In the genomic region with DNA sequence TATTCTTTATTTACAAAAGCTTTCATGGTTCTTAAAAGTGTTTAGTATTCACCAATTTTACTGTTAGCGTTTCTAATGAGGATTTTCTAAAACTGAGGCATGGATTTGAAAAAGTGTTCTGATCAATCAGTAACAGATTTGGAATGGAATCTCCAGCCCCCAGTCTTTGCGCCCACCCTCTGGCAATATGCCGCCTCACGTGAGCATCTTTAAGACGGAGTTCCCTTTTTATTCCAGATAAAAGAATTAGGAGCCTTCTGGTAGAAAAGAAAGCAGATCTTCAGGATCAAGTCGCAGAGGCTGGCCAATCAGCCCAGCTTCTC, we compare ENCODE assay signal across 9 cellular contexts. TPM values are rescaled to one million over a fixed set of nuclear protein-coding genes. Genes with fewer than 3 reads are reported as not detected.
DNase-seq lines count a peak whose midpoint lies in the region; ATAC-seq and TF ChIP-seq lines count a peak whose summit lies in the region.
"Had no signal": no experiment of that assay in that cellular context is flagged by ENCODE, and none has a peak within 500 bp of the region (broad histone marks: within the 10 kb centered on the region; RNA-seq: fewer than 3 reads in every experiment).

No MANE protein-coding gene starts in this region.

- intact Hi-C loops in Calu3 (cut with micrococcal nuclease; ENCODE audit: unreplicated experiment), result no loop called here
- intact Hi-C loops in Panc1 (cut with micrococcal nuclease; ENCODE audit: unreplicated experiment), result no loop called here

- peaks cover 6% of the 10 kb centered on the region for H3K79me2 ChIP-seq in fibroblast of lung (ENCODE audit: control insufficient read depth, insufficient read depth, low read length)

- H3K9me3 ChIP-seq in Panc1 (ENCODE audit: control insufficient read depth, insufficient read depth, low read depth, low read length), result no peaks in the 10 kb centered on the region
- no peaks in the 10 kb centered on the region for H3K9me3 ChIP-seq in fibroblast of lung (ENCODE audit: control insufficient read depth, insufficient read depth, low read depth, low read length)

- TF ChIP-seq CTCF in Calu3 (IDR thresholded peaks at IDR 0.05; ENCODE audit: unreplicated experiment), result no peak
- no peak for TF ChIP-seq CTCF in Panc1 (IDR thresholded peaks at IDR 0.05)
- TF ChIP-seq CTCF in fibroblast of lung (conservative IDR thresholded peaks at IDR 0.05 in 1 of 2, IDR thresholded peaks at IDR 0.05 in 1 of 2; ENCODE audit: low read depth in 1 of 2, low read length in 2 of 2), result no peak
- TF ChIP-seq CTCF in progenitor cell of endocrine pancreas (IDR thresholded peaks at IDR 0.05; ENCODE audit: unreplicated experiment), result no peak

- H3K4me3 ChIP-seq in Panc1 (ENCODE audit: low read depth in 2 of 2, low read length in 2 of 2), result peak overlapping the region; percentile 72 to 79
- H3K4me3 ChIP-seq in fibroblast of lung (replicated peaks in 1 of 4; ENCODE audit: control extremely low read depth in 1 of 4, insufficient read depth in 1 of 4, low read depth in 3 of 4, low read length in 4 of 4), result peak overlapping the region; percentile 56 to 83 (median 72)

- H3K36me3 ChIP-seq in Panc1 (ENCODE audit: control insufficient read depth, insufficient read depth, low read length), result peaks cover 2% of the 10 kb centered on the region; the same call in 1 of the 2 replicates
- H3K36me3 ChIP-seq in fibroblast of lung (ENCODE audit: control insufficient read depth, insufficient read depth, low read length), result no peaks in the 10 kb centered on the region

- H3K27ac Mint-ChIP-seq in Calu3 (ENCODE audit: unreplicated experiment) (no peak overlapping the region), progenitor cell of endocrine pancreas (peak overlapping the region; percentile 97)

- no peaks in the 10 kb centered on the region for H3K9me3 Mint-ChIP-seq in Calu3 (ENCODE audit: low read depth, unreplicated experiment)
- no peaks in the 10 kb centered on the region for H3K9me3 Mint-ChIP-seq in progenitor cell of endocrine pancreas (ENCODE audit: low read depth)

- no peak for ATAC-seq in Panc1
- no peak for ATAC-seq in HG03520 (IDR thresholded peaks at IDR 0.05; ENCODE audit: unreplicated experiment)

- CTCF ChIA-PET in Calu3 (lab: Charles Lee), result interaction anchor here (0.7 to 1.8 kb wide), 3 partner anchors 10 to 925 kb away, joined by 3 to 5 read pairs (median 3); no protein-coding TSS in a partner anchor
- CTCF ChIA-PET in Panc1 (lab: Charles Lee), result interaction anchor here (1.2 kb wide), 1 partner anchor 28 kb away, joined by 8 read pairs; no protein-coding TSS in a partner anchor

- peaks cover 30% of the 10 kb centered on the region for H3K4me1 ChIP-seq in Panc1 (ENCODE audit: control insufficient read depth, insufficient read depth, low read length)
- H3K4me1 ChIP-seq in fibroblast of lung (ENCODE audit: control insufficient read depth, extremely low read depth, insufficient read depth, low read length), result peaks cover 4% of the 10 kb centered on the region

- BruUV-seq in Calu3 (replicated peaks; lab: Mats Ljungman, UMichigan) (TSS peak; percentile 36), Panc1 (replicated peaks; lab: Mats Ljungman, UMichigan) (TSS peak; percentile 76)

- peak overlapping the region; percentile 81 for H3K4me3 Mint-ChIP-seq in Calu3 (ENCODE audit: low read depth, unreplicated experiment)
- H3K4me3 Mint-ChIP-seq in progenitor cell of endocrine pancreas (ENCODE audit: low read depth), result peak overlapping the region; percentile 98

- H3K9ac ChIP-seq in fibroblast of lung (ENCODE audit: insufficient read depth, low read length), result no peak overlapping the region

- H3K27me3 ChIP-seq in Panc1 (ENCODE audit: control insufficient read depth, insufficient read depth, low read length) (no peaks in the 10 kb centered on the region), fibroblast of lung (ENCODE audit: control insufficient read depth, insufficient read depth, low read length) (no peaks in the 10 kb centered on the region)

- H2AFZ ChIP-seq in fibroblast of lung (ENCODE audit: low read length), result no peak overlapping the region

- H3K27ac ChIP-seq in Panc1 (ENCODE audit: low read length) (peak overlapping the region; percentile 65), fibroblast of lung (ENCODE audit: insufficient read depth, low read length) (peak overlapping the region; percentile 64)

- H3K4me2 ChIP-seq in fibroblast of lung (ENCODE audit: extremely low read depth, insufficient read depth, low read length), result peak overlapping the region; percentile 82

- H3K4me1 Mint-ChIP-seq in Calu3 (ENCODE audit: low read depth, unreplicated experiment), result peaks cover 37% of the 10 kb centered on the region
- peaks cover 24% of the 10 kb centered on the region for H3K4me1 Mint-ChIP-seq in progenitor cell of endocrine pancreas (ENCODE audit: low read depth)

- H3K36me3 Mint-ChIP-seq in Calu3 (ENCODE audit: insufficient read depth, unreplicated experiment), result peaks cover 41% of the 10 kb centered on the region
- peaks cover under 1% of the 10 kb centered on the region for H3K36me3 Mint-ChIP-seq in progenitor cell of endocrine pancreas (ENCODE audit: insufficient read depth)

- no peak for DNase-seq in Calu3
- DNase-seq in Panc1 (ENCODE audit: low read depth, low spot score), result no peak
- DNase-seq in fibroblast of lung (ENCODE audit: low read depth in 2 of 2), result no peak
- no peak for DNase-seq in progenitor cell of endocrine pancreas (ENCODE audit: low spot score, unreplicated experiment)
- DNase-seq in NCI-H510A (lab: John Stamatoyannopoulos, UW), result no peak
- no peak for DNase-seq in germinal center (ENCODE audit: low spot score)
- DNase-seq in activated CD4-positive, alpha-beta T cell treated with anti-CD3 and anti-CD28 coated beads for 1 hour, result no peak
- DNase-seq: NCI-H446 had no signal

- no peaks in the 10 kb centered on the region for H4K20me1 ChIP-seq in fibroblast of lung (ENCODE audit: control insufficient read depth, extremely low read depth, insufficient read depth, low read length)

- in situ Hi-C loops in Panc1 (cut with HindIII; ENCODE audit: low pct_unique_long_range_greater_than_20kb, low sequenced_read_pairs), result no loop called here

- H3K27me3 Mint-ChIP-seq in Calu3 (ENCODE audit: unreplicated experiment) (no peaks in the 10 kb centered on the region), progenitor cell of endocrine pancreas (no peaks in the 10 kb centered on the region)

- POLR2A ChIA-PET in Panc1 (lab: Charles Lee), result interaction anchor here (0.7 kb wide), 4 partner anchors 26 to 733 kb away, joined by 3 to 8 read pairs (median 4); no protein-coding TSS in a partner anchor

RNA-seq across cellular contexts. Expression of gene TBC1D16, which starts 1.1 kb away (rescaled TPM):
- total RNA-seq in Calu3 (2022) (31.2 and 35.9 TPM in 2 replicates), Panc1 (2021; ENCODE audit: unreplicated experiment) (41.6 TPM), fibroblast of lung (26.2 and 30.4 TPM in 2 replicates), progenitor cell of endocrine pancreas (85.1 and 87.9 TPM in 2 replicates)
- 49.2 TPM for polyA plus RNA-seq in Panc1 (2012; ENCODE audit: insufficient read length)
- 8.3 and 10.2 TPM in 2 replicates for polyA plus RNA-seq in fibroblast of lung
- polyA plus RNA-seq in fibroblast of lung (2012), result 15.0 and 19.1 TPM in 2 replicates
- 42.7 and 49.3 TPM in 2 replicates for polyA minus RNA-seq in fibroblast of lung (ENCODE audit: low replicate concordance)

RNA-seq across cellular contexts. Expression of gene CCDC40, which starts 1.8 kb away (rescaled TPM):
- 9.9 and 13.3 TPM in 2 replicates for total RNA-seq in Calu3 (2022)
- 18.0 TPM for total RNA-seq in Panc1 (2021; ENCODE audit: unreplicated experiment)
- polyA plus RNA-seq in Panc1 (2012; ENCODE audit: insufficient read length), result 21.4 TPM
- 1.5 and 2.1 TPM in 2 replicates for total RNA-seq in fibroblast of lung
- polyA plus RNA-seq in fibroblast of lung, result 0.53 and 0.96 TPM in 2 replicates
- polyA plus RNA-seq in fibroblast of lung (2012), result 1.9 and 2.6 TPM in 2 replicates
- 0.20 and 0.26 TPM in 2 replicates for polyA minus RNA-seq in fibroblast of lung (ENCODE audit: low replicate concordance)
- 26.9 and 28.0 TPM in 2 replicates for total RNA-seq in progenitor cell of endocrine pancreas
